In genomic region chr14:102394717-102395378, GRCh38 we compare ENCODE assay signal across 1 cellular context.
TF ChIP-seq lines count a peak whose summit lies in the region.

No MANE protein-coding gene starts in this region.

TF ChIP-seq in K562, 482 proteins besides CTCF, POLR2A, EP300 and RAD21:
- TF ChIP-seq CEBPB (tag; IDR thresholded peaks at IDR 0.05) (peak; percentile 21; the same call in 1 of the 2 replicates), HNRNPL (IDR thresholded peaks at IDR 0.05; ENCODE audit: low read depth, low read length) (no peak)
